ENCODE assay signal across 8 cellular contexts in the genomic region with DNA sequence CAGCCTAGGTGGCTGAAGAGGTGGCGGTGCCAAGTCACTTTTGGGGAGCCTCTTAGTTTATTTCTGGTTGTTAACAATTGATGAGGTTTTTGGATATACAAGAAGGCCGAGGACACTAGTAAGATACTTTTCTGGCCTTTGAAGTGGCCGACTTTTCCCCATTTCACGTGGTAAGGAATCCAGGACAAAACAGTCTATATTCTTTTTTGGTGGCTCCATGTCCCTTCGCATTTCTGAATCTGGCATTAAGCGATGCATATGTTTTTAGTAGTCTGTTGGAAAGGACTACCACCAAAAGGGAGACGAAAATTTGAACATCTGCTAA. TPM values are rescaled to one million over a fixed set of nuclear protein-coding genes. Genes with fewer than 3 reads are reported as not detected.
DNase-seq lines count a peak whose midpoint lies in the region; ATAC-seq, FAIRE-seq and TF ChIP-seq lines count a peak whose summit lies in the region.

No MANE protein-coding gene starts in this region.

- no peak overlapping the region for H3K9ac ChIP-seq in H9 (ENCODE audit: extremely low read depth, insufficient read length, low read length)
- H3K9ac ChIP-seq in smooth muscle cell (ENCODE audit: low read depth): no peak overlapping the region

- H3K36me3 Mint-ChIP-seq in H9 (ENCODE audit: insufficient read depth in 1 of 3, low read depth in 3 of 3): peaks cover 21 to 38% (median 34%) of the 10 kb centered on the region in 3 experiments; a peak in 6 of 7 replicates

- H3K27ac ChIP-seq in H9 (ENCODE audit: insufficient read length, low read depth, low read length): no peak overlapping the region
- H3K27ac ChIP-seq in WERI-Rb-1: peak overlapping the region; percentile 37; the same call in 1 of the 2 replicates
- peak overlapping the region; percentile 13 for H3K27ac ChIP-seq in right cardiac atrium (ENCODE audit: low read length)
- peak overlapping the region; percentile 49 for H3K27ac ChIP-seq in smooth muscle cell (ENCODE audit: low read depth)

- no CpG with 5 or more reads among the region's 7 CpGs for WGBS in H9 (ENCODE audit: extremely low coverage, insufficient read length, low lambda C conversion rate)
- WGBS in right cardiac atrium: 15% methylated on average over 7 of the region's 7 CpGs
- whole genome bisulfite sequencing in smooth muscle cell (ENCODE audit: low lambda C conversion rate): 22% methylated on average over 7 of the region's 7 CpGs

- H3K27me3 Mint-ChIP-seq in H9 (ENCODE audit: low read depth): no peaks in the 10 kb centered on the region

- DNase-seq in H9: no peak
- DNase-seq in WERI-Rb-1: no peak
- no peak for DNase-seq in right cardiac atrium
- DNase-seq in smooth muscle cell (lab: John Stamatoyannopoulos, UW; ENCODE audit: unreplicated experiment): no peak
- no peak for DNase-seq in cerebellum (ENCODE audit: low spot score)
- DNase-seq in foreskin melanocyte: no peak
- no peak for DNase-seq in urothelium cell line (ENCODE audit: low spot score)
- no peak for DNase-seq in activated CD4-positive, CD25-positive, alpha-beta regulatory T cell (lab: John Stamatoyannopoulos, UW)

- H3K9me3 ChIP-seq in H9 (ENCODE audit: control insufficient read depth, low read depth, low read length) (no peaks in the 10 kb centered on the region), WERI-Rb-1 (ENCODE audit: severe bottlenecking) (no peaks in the 10 kb centered on the region), right cardiac atrium (ENCODE audit: control insufficient read depth, low read length) (no peaks in the 10 kb centered on the region), smooth muscle cell (replicated peaks; ENCODE audit: low read depth) (no peaks in the 10 kb centered on the region)

- peaks cover 5% of the 10 kb centered on the region for H3K79me1 ChIP-seq in H9 (ENCODE audit: insufficient read depth, low read depth, low read length, poor library complexity, severe bottlenecking)

- H2BK15ac ChIP-seq in H9 (ENCODE audit: low read depth, low read length): no peak overlapping the region

- H2BK12ac ChIP-seq in H9 (ENCODE audit: insufficient read length, low read depth, low read length): no peak overlapping the region

- H4K5ac ChIP-seq in H9 (ENCODE audit: insufficient read length, low read depth, low read length): no peak overlapping the region

- H3K14ac ChIP-seq in H9 (ENCODE audit: insufficient read depth, low read length): no peak overlapping the region; the same call in 1 of the 2 replicates

- peak overlapping the region; percentile 66 for H3K4me3 ChIP-seq in WERI-Rb-1 (ENCODE audit: low read depth, low read length)
- peak overlapping the region; percentile 95 for H3K4me3 ChIP-seq in right cardiac atrium (ENCODE audit: low read length)
- peak overlapping the region; percentile 64 for H3K4me3 ChIP-seq in smooth muscle cell

- ATAC-seq in right cardiac atrium: no peak

- H3K4me1 Mint-ChIP-seq in H9: peaks cover 24 to 34% of the 10 kb centered on the region in 2 experiments

- peaks cover 7% of the 10 kb centered on the region for H3K23me2 ChIP-seq in H9 (ENCODE audit: insufficient read length, low read depth, low read length, poor library complexity, severe bottlenecking)

- intact Hi-C loops in right cardiac atrium (cut with DNase I): loop anchor here in 1 of 4 donors (5.0 kb wide), 1 partner anchor 137 kb away; no protein-coding TSS in a partner anchor

- H2AFZ ChIP-seq in H9 (ENCODE audit: low read length) (no peak overlapping the region), smooth muscle cell (ENCODE audit: low read depth) (no peak overlapping the region)

- no peak overlapping the region for H3K56ac ChIP-seq in H9 (ENCODE audit: insufficient read length, low read depth, low read length)

- H3K4me1 ChIP-seq in H9 (ENCODE audit: insufficient read depth, low read length): peaks cover 4% of the 10 kb centered on the region; the same call in 1 of the 2 replicates
- H3K4me1 ChIP-seq in right cardiac atrium (ENCODE audit: control insufficient read depth, insufficient read depth, low read length): no peaks in the 10 kb centered on the region
- peaks cover 34% of the 10 kb centered on the region for H3K4me1 ChIP-seq in smooth muscle cell (ENCODE audit: low read depth)

- no peak overlapping the region for H2AK5ac ChIP-seq in H9 (ENCODE audit: insufficient read length, low read length)

- no peak overlapping the region for H2BK20ac ChIP-seq in H9 (ENCODE audit: low read depth, low read length, poor library complexity, severe bottlenecking)

- H3K4me2 ChIP-seq in H9 (ENCODE audit: insufficient read depth, insufficient read length, low read length) (peak overlapping the region; percentile 29), smooth muscle cell (peak overlapping the region; percentile 95)

- H3K4ac ChIP-seq in H9 (ENCODE audit: low read depth, low read length): no peak overlapping the region

- no peaks in the 10 kb centered on the region for H3K9me3 Mint-ChIP-seq in H9

- no peak overlapping the region for H2BK5ac ChIP-seq in H9 (ENCODE audit: insufficient read length, low read length)

- no peak overlapping the region for H3K18ac ChIP-seq in H9 (ENCODE audit: insufficient read length, low read depth, low read length)

- H3K27ac Mint-ChIP-seq in H9: peak overlapping the region; percentile 46 to 76 (median 70); a peak in 4 of 7 replicates

- H3K23ac ChIP-seq in H9 (ENCODE audit: insufficient read length, low read depth, low read length): no peak overlapping the region

- TF ChIP-seq CTCF in H9 (conservative IDR thresholded peaks at IDR 0.05) (no peak), WERI-Rb-1 (IDR thresholded peaks at IDR 0.05; ENCODE audit: low read depth, low read length) (no peak), smooth muscle cell (IDR thresholded peaks at IDR 0.05; ENCODE audit: borderline replicate concordance, insufficient read depth, poor library complexity, severe bottlenecking) (no peak)

- no peaks in the 10 kb centered on the region for H3K27me3 ChIP-seq in H9 (ENCODE audit: insufficient read depth, low read length)
- H3K27me3 ChIP-seq in WERI-Rb-1 (ENCODE audit: insufficient read depth, low read depth, severe bottlenecking): no peaks in the 10 kb centered on the region
- H3K27me3 ChIP-seq in right cardiac atrium (ENCODE audit: control insufficient read depth, insufficient read depth): no peaks in the 10 kb centered on the region
- H3K27me3 ChIP-seq in smooth muscle cell (ENCODE audit: low read depth): no peaks in the 10 kb centered on the region

- H3F3A ChIP-seq in smooth muscle cell (ENCODE audit: low read depth): peaks cover 5% of the 10 kb centered on the region

- H3K36me3 ChIP-seq in WERI-Rb-1 (peaks cover 9% of the 10 kb centered on the region), smooth muscle cell (ENCODE audit: low read depth) (peaks cover 3% of the 10 kb centered on the region)

- H3K79me2 ChIP-seq in H9 (ENCODE audit: insufficient read depth, low read length): peaks cover 11% of the 10 kb centered on the region; the same call in 1 of the 2 replicates
- peaks cover 75% of the 10 kb centered on the region for H3K79me2 ChIP-seq in smooth muscle cell (ENCODE audit: low read depth)

- no peak overlapping the region for H4K8ac ChIP-seq in H9 (replicated peaks; ENCODE audit: insufficient read length, low read depth, low read length)

- peak overlapping the region; percentile 80 to 81 for H3K4me3 Mint-ChIP-seq in H9

- H4K91ac ChIP-seq in H9 (ENCODE audit: insufficient read length, low read depth, low read length): no peak overlapping the region

- no peak overlapping the region for H2BK120ac ChIP-seq in H9 (ENCODE audit: low read depth, low read length, poor library complexity, severe bottlenecking)

- H4K20me1 ChIP-seq in H9 (ENCODE audit: control insufficient read depth, insufficient read depth, insufficient read length): no peaks in the 10 kb centered on the region
- peaks cover 49% of the 10 kb centered on the region for H4K20me1 ChIP-seq in smooth muscle cell (ENCODE audit: low read depth)

- FAIRE-seq in urothelium cell line (lab: Jason Lieb, UNC): no peak

- H3T11ph ChIP-seq in H9 (ENCODE audit: low read length): no peak overlapping the region

RNA-seq across cellular contexts. Expression of gene MLLT10, which starts 1.4 kb away (rescaled TPM):
- 72.3 and 75.9 TPM in 2 replicates for total RNA-seq in H9 (2021)
- total RNA-seq in right cardiac atrium: 10 to 100 TPM; 26.6 to 36.1 (median 29.8) TPM
- 14.1 TPM for polyA plus RNA-seq in right cardiac atrium
- 43.6 and 44.6 TPM in 2 replicates for total RNA-seq in smooth muscle cell
- 6.8 and 10.8 TPM in 2 replicates for polyA plus RNA-seq in smooth muscle cell
- total RNA-seq in cerebellum: 74.9 TPM

RNA-seq across cellular contexts. Expression of gene SKIDA1, which starts 10.0 kb away (rescaled TPM):
- total RNA-seq in H9 (2021): 5.4 and 5.9 TPM in 2 replicates
- 1 to 10 TPM; 2.1 to 6.3 (median 4.6) TPM for total RNA-seq in right cardiac atrium
- polyA plus RNA-seq in right cardiac atrium: 0.88 TPM
- total RNA-seq in smooth muscle cell: 1.2 and 1.8 TPM in 2 replicates
- polyA plus RNA-seq in smooth muscle cell: 0.50 and 0.53 TPM in 2 replicates
- 8.8 TPM for total RNA-seq in cerebellum
